8 cellular contexts compared by ENCODE assay signal in genomic region chr4:52665592-52665991, GRCh38. TPM values are rescaled to one million over a fixed set of nuclear protein-coding genes. Genes with fewer than 3 reads are reported as not detected.
DNase-seq lines count a peak whose midpoint lies in the region; ATAC-seq, FAIRE-seq and TF ChIP-seq lines count a peak whose summit lies in the region.

No MANE protein-coding gene starts in this region.

- no peaks in the 10 kb centered on the region for H3K4me1 ChIP-seq in aorta (ENCODE audit: control insufficient read depth in 1 of 2, insufficient read depth in 2 of 2, low read length in 2 of 2)

- H3K36me3 ChIP-seq in aorta (ENCODE audit: control insufficient read depth in 1 of 2, insufficient read depth in 2 of 2, low read length in 1 of 2), result no peaks in the 10 kb centered on the region

- intact Hi-C loops in aorta (cut with DNase I), result loop anchor here (10.0 kb wide), 2 partner anchors 291 to 319 kb away; no protein-coding TSS in a partner anchor

- ATAC-seq in GM21367 (IDR thresholded peaks at IDR 0.05; ENCODE audit: unreplicated experiment), result peak; percentile 83
- no peak for ATAC-seq in aorta (ENCODE audit: low FRiP score)

- no peak for DNase-seq in D721Med (ENCODE audit: insufficient read length, low spot score)
- peak; percentile 44 for DNase-seq in Jurkat, Clone E6-1 (ENCODE audit: low read depth, low spot score)
- peak; percentile 51 to 63 for DNase-seq in dermis microvascular lymphatic vessel endothelial cell (ENCODE audit: low read depth in 2 of 2)
- no peak for DNase-seq in H4 (ENCODE audit: low spot score)
- no peak for DNase-seq in activated naive CD4-positive, alpha-beta T cell (lab: John Stamatoyannopoulos, UW)
- DNase-seq in aorta, result no peak
- no peak for DNase-seq in activated naive CD4-positive, alpha-beta T cell treated with anti-CD3 and anti-CD28 coated beads, Interleukin-2, amount 50 U/mL, for 16 hours

- 44 to 45% methylated on average over 2 of the region's 2 CpGs for WGBS in aorta, 2 donors

- peak; percentile 42 for TF ChIP-seq CTCF in D721Med (IDR thresholded peaks at IDR 0.05; ENCODE audit: insufficient read depth, missing control alignments)

- no peaks in the 10 kb centered on the region for H3K27me3 ChIP-seq in aorta (ENCODE audit: control insufficient read depth in 1 of 2, insufficient read depth in 2 of 2, low read length in 1 of 2)

- no peaks in the 10 kb centered on the region for H3K9me3 ChIP-seq in aorta (ENCODE audit: control insufficient read depth, low read length)

- H3K27ac ChIP-seq in aorta (ENCODE audit: low read depth in 1 of 2, low read length in 2 of 2), result no peak overlapping the region

- H3K4me3 ChIP-seq in Jurkat, Clone E6-1 (ENCODE audit: low read length), result no peak overlapping the region
- no peak overlapping the region for H3K4me3 ChIP-seq in aorta (ENCODE audit: low read length in 2 of 2)

- no peak for FAIRE-seq in D721Med (lab: Jason Lieb, UNC)

RNA-seq across cellular contexts. Expression of gene USP46, which starts 6.5 kb away (rescaled TPM):
- 11.1 TPM for polyA plus RNA-seq in Jurkat, Clone E6-1 (2012; ENCODE audit: insufficient read depth, insufficient read length)
- 7.8 and 10.1 TPM in 2 replicates for total RNA-seq in dermis microvascular lymphatic vessel endothelial cell
- total RNA-seq in H4 (2014; rRNA removed; shearing (Covaris generic)), result 7.7 and 12.2 TPM in 2 replicates
- 10 to 100 TPM; 23.7 to 24.1 TPM for total RNA-seq in aorta
- polyA plus RNA-seq in aorta, result 1 to 10 TPM; 4.8 to 5.4 TPM

Comparison
In these comparisons a context has a peak if more than half of its experiments do, and no peak if none do; other contexts are left out.
1. DNase-seq: peak in Jurkat, Clone E6-1 (single experiment) and dermis microvascular lymphatic vessel endothelial cell (2 of 2); none in D721Med (single experiment), H4 (single experiment), activated naive CD4-positive, alpha-beta T cell (0 of 4), aorta (0 of 2) and activated naive CD4-positive, alpha-beta T cell treated with anti-CD3 and anti-CD28 coated beads, Interleukin-2, amount 50 U/mL, for 16 hours (single experiment).